Comparison of ENCODE assay signal across 16 cellular contexts in the genomic region with DNA sequence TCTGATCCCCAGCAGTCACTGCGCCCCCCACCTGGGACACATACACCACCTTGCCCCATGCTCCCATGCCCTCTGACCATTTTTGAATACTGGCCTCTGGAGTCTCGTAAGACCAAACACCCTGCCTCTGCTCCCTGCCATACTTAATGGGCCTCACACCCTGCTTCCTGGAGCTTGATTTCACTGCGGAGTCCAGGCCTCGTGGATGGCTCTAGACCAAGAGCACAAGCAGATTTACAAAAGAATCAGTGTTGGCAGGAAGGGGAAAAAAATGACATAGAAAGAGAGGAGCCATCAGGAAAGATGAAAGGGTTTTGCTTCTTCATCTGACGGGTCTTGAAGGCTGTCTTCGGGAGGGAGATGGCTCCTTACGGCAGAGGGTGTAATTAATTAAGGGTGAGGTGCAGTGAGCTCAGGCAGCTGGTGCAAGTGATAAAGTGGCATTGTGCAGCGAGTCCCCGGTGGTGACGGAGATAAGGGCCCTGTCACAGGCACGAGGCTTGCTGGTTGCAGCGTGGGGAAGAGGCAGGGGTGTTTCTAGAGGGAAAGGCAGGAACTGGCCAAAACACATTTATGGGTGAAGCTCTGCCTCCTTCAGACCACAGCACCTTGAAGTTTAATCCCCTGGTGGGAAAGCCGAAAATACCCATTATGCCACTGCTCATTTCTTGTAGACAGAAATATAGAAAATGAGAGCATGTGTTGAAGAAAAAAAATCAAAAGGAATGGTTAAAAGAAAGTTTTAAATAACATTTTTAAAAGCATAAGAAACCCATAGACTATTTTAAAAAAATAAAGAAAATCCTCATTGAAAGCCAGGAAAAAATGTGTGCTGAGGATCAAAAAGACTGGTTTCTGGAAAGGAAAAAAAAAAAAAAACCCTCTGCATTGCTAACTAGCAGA.
DNase-seq lines count a peak whose midpoint lies in the region; ATAC-seq and TF ChIP-seq lines count a peak whose summit lies in the region.
"Had no signal": no experiment of that assay in that cellular context is flagged by ENCODE, and none has a peak within 500 bp of the region (broad histone marks: within the 10 kb centered on the region; RNA-seq: fewer than 3 reads in every experiment).

No MANE protein-coding gene starts in this region.

- TF ChIP-seq EP300 in transverse colon (IDR thresholded peaks at IDR 0.05; ENCODE audit: low read depth), result no peak

- no peak for TF ChIP-seq POLR2A in transverse colon (IDR thresholded peaks at IDR 0.05)

- intact Hi-C loops in left ventricle myocardium inferior (cut with micrococcal nuclease), result no loop called here
- intact Hi-C loops in heart right ventricle (cut with DNase I), result no loop called here
- intact Hi-C loops in transverse colon (cut with DNase I; ENCODE audit: low total_unique reads), result no loop called here
- intact Hi-C loops in sciatic nerve (cut with DNase I), result no loop called here

- ATAC-seq in heart right ventricle (no peak), sciatic nerve (no peak)
- ATAC-seq: activated T-helper 17 cell treated with anti-CD3 and anti-CD28 coated beads, Interleukin-2, amount 50 U/mL, for 72 hours; T-helper 17 cell had no signal

- DNase-seq in left ventricle myocardium inferior (peak; percentile 21), heart right ventricle (no peak), NCI-H524 (lab: John Stamatoyannopoulos, UW) (peak; percentile 64 to 76), transverse colon (no peak), sciatic nerve (ENCODE audit: low spot score) (no peak), middle frontal gyrus (ENCODE audit: extremely low spot score, low spot score) (no peak), AG08395 (ENCODE audit: low spot score) (no peak)
- DNase-seq: activated CD4-positive, alpha-beta T cell treated with anti-CD3 and anti-CD28 coated beads, Interleukin-2, amount 50 U/mL, for 4 hours; effector memory CD4-positive, alpha-beta T cell; naive B cell; NCI-H187; PC-9; stimulated activated CD4-positive, alpha-beta T cell treated with anti-CD3 and anti-CD28 coated beads, Interleukin-4, amount 100 ng/mL, for 1 hour; T-helper 17 cell had no signal

- H3K27me3 ChIP-seq in left ventricle myocardium inferior (ENCODE audit: low read depth) (peaks cover 23% of the 10 kb centered on the region), heart right ventricle (peaks cover 0 to 8% (median 0%) of the 10 kb centered on the region in 7 donors), transverse colon (no peaks in the 10 kb centered on the region)

- TF ChIP-seq CTCF in left ventricle myocardium inferior (IDR thresholded peaks at IDR 0.05; ENCODE audit: borderline replicate concordance) (no peak), heart right ventricle (IDR thresholded peaks at IDR 0.05) (no peak), transverse colon (IDR thresholded peaks at IDR 0.05) (no peak)

- H3K27ac ChIP-seq in left ventricle myocardium inferior (replicated peaks) (no peak overlapping the region), heart right ventricle (no peak overlapping the region), cingulate gyrus (ENCODE audit: low read depth, low read length) (peak overlapping the region; percentile 6), transverse colon (peak overlapping the region; percentile 4 to 69 (median 40))
- H3K27ac ChIP-seq: PC-9 had no signal

- H3K4me1 ChIP-seq in left ventricle myocardium inferior (peaks cover 15% of the 10 kb centered on the region), heart right ventricle (peaks cover 0 to 16% (median 5%) of the 10 kb centered on the region in 9 donors), transverse colon (peaks cover 0 to 30% (median 20%) of the 10 kb centered on the region in 4 donors)

- H3K9me3 ChIP-seq in left ventricle myocardium inferior (replicated peaks), result no peaks in the 10 kb centered on the region
- peaks cover 0 to 4% (median 0%) of the 10 kb centered on the region in 11 donors for H3K9me3 ChIP-seq in heart right ventricle
- no peaks in the 10 kb centered on the region for H3K9me3 ChIP-seq in transverse colon

- H3K4me3 ChIP-seq in left ventricle myocardium inferior (no peak overlapping the region), heart right ventricle (no peak overlapping the region), transverse colon (no peak overlapping the region)
- H3K4me3 ChIP-seq: PC-9 had no signal

- 35 to 40% methylated on average over 13 of the region's 13 CpGs for WGBS in heart right ventricle, 2 donors
- WGBS in transverse colon (ENCODE audit: low coverage in 1 of 2), 2 donors, result 24 to 44% methylated on average over 8 to 13 of the region's 13 CpGs

- in situ Hi-C loops in transverse colon (cut with MboI; ENCODE audit: low pct_ligation_motif_present in 1 of 4, low pct_unique_long_range_greater_than_20kb in 1 of 4, low sequenced_read_pairs in 3 of 4), result no loop called here

- no peaks in the 10 kb centered on the region for H3K36me3 ChIP-seq in left ventricle myocardium inferior
- H3K36me3 ChIP-seq in heart right ventricle, result no peaks in the 10 kb centered on the region
- no peaks in the 10 kb centered on the region for H3K36me3 ChIP-seq in transverse colon

Comparison
In these comparisons a context has a peak if more than half of its experiments do, and no peak if none do; other contexts are left out.
1. DNase-seq: peak in left ventricle myocardium inferior (single experiment) and NCI-H524 (2 of 2); none in heart right ventricle (0 of 2), transverse colon (single experiment), sciatic nerve (single experiment), middle frontal gyrus (single experiment) and AG08395 (single experiment).
2. H3K27ac ChIP-seq: peak in cingulate gyrus (single experiment) and transverse colon (4 of 4); none in left ventricle myocardium inferior (single experiment) and heart right ventricle (0 of 10).